1 cellular context compared by ENCODE assay signal in the genomic region with DNA sequence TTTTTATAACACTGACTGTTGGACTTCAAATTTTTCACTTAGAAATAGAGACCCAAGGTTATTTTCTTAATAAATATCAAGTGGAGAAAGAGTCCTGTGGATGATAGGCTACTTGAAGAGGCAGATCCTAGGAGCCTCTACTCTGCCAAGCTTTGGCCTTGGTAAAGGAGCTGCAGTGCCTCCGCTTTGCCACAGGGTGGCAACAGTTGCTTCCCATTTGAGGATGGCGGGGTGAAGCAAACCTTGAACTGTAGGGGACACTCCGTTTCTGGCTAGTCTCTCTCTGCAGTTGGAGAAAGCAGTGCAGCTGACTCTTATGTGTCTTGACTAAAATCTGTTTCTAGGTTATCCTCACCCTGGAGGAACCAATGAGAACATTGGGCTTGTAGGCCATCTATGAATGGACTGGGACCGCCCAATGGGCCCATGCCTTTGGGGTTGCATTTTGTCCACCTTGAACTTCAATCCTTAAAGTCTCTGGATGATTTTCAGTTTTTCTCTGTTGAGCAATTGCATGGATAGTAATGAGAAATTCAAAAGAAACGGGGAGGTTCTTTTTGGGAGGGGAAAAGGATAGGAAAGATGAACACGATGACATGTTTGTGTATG.
TF ChIP-seq lines count a peak whose summit lies in the region.

No MANE protein-coding gene starts in this region.

TF ChIP-seq in GM12878, 131 proteins besides CTCF, POLR2A, EP300 and RAD21:
- TF ChIP-seq, protein P1, sequence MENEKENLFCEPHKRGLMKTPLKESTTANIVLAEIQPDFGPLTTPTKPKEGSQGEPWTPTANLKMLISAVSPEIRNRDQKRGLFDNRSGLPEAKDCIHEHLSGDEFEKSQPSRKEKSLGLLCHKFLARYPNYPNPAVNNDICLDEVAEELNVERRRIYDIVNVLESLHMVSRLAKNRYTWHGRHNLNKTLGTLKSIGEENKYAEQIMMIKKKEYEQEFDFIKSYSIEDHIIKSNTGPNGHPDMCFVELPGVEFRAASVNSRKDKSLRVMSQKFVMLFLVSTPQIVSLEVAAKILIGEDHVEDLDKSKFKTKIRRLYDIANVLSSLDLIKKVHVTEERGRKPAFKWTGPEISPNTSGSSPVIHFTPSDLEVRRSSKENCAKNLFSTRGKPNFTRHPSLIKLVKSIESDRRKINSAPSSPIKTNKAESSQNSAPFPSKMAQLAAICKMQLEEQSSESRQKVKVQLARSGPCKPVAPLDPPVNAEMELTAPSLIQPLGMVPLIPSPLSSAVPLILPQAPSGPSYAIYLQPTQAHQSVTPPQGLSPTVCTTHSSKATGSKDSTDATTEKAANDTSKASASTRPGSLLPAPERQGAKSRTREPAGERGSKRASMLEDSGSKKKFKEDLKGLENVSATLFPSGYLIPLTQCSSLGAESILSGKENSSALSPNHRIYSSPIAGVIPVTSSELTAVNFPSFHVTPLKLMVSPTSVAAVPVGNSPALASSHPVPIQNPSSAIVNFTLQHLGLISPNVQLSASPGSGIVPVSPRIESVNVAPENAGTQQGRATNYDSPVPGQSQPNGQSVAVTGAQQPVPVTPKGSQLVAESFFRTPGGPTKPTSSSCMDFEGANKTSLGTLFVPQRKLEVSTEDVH (IDR thresholded peaks at IDR 0.05; ENCODE audit: low read depth, partially characterized antibody): no peak
- TF ChIP-seq RAD51 (IDR thresholded peaks at IDR 0.05) (no peak), ATF7 (IDR thresholded peaks at IDR 0.05; ENCODE audit: low read depth) (no peak), BCL11A (IDR thresholded peaks at IDR 0.05; ENCODE audit: low read depth, low read length) (no peak), YY1 (IDR thresholded peaks at IDR 0.05; ENCODE audit: low read depth, low read length) (peak; percentile 60; the same call in 1 of the 2 replicates), SMC3 (IDR thresholded peaks at IDR 0.05; ENCODE audit: borderline replicate concordance, low read length) (peak; percentile 58; the same call in 1 of the 2 replicates), NFXL1 (IDR thresholded peaks at IDR 0.05; ENCODE audit: borderline replicate concordance) (no peak), SPI1 (IDR thresholded peaks at IDR 0.05; ENCODE audit: borderline replicate concordance, insufficient read depth, low read depth, low read length) (no peak), POLR2AphosphoS2 (IDR thresholded peaks at IDR 0.05; ENCODE audit: low read depth, low read length) (no peak)
